1 cellular context compared by ENCODE assay signal in the genomic region with DNA sequence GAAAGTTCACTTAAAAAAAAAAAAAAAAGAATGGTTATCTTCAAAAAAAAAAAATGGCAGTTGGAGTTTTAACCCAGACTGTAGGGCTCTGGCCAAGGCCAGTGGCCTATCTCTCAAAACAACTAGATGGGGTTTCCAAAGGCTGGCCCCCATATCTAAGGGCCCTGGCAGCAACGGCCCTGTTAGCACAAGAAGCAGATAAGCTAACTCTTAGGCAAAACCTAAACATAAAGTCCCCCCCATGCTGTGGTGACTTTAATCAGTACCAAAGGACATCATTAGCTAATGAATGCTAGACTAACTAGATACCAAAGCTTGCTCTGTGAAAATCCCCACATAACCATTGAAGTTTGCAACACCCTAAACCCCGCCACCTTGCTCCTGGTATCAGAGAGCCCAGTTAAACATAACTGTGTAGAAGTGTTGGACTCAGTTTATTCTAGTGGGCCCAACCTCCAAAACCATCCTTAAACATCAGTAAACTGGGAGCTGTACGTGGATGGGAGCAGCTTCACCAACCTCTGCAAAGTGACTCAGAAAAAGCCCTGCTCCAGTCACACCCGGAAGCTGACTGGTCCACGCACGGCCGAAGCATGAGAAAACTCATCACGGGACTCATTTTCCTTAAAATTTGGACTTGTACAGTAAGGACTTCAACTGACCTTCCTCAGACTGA.
TF ChIP-seq lines count a peak whose summit lies in the region.
"Not testable (repeated sequence)": the region's sequence is repeated elsewhere in the genome, so short reads cannot be mapped to it uniquely, and the experiment has no call there.

No MANE protein-coding gene starts in this region.

TF ChIP-seq in K562, 482 proteins besides CTCF, POLR2A, EP300 and RAD21 (continued from another document):
- TF ChIP-seq, protein P1, sequence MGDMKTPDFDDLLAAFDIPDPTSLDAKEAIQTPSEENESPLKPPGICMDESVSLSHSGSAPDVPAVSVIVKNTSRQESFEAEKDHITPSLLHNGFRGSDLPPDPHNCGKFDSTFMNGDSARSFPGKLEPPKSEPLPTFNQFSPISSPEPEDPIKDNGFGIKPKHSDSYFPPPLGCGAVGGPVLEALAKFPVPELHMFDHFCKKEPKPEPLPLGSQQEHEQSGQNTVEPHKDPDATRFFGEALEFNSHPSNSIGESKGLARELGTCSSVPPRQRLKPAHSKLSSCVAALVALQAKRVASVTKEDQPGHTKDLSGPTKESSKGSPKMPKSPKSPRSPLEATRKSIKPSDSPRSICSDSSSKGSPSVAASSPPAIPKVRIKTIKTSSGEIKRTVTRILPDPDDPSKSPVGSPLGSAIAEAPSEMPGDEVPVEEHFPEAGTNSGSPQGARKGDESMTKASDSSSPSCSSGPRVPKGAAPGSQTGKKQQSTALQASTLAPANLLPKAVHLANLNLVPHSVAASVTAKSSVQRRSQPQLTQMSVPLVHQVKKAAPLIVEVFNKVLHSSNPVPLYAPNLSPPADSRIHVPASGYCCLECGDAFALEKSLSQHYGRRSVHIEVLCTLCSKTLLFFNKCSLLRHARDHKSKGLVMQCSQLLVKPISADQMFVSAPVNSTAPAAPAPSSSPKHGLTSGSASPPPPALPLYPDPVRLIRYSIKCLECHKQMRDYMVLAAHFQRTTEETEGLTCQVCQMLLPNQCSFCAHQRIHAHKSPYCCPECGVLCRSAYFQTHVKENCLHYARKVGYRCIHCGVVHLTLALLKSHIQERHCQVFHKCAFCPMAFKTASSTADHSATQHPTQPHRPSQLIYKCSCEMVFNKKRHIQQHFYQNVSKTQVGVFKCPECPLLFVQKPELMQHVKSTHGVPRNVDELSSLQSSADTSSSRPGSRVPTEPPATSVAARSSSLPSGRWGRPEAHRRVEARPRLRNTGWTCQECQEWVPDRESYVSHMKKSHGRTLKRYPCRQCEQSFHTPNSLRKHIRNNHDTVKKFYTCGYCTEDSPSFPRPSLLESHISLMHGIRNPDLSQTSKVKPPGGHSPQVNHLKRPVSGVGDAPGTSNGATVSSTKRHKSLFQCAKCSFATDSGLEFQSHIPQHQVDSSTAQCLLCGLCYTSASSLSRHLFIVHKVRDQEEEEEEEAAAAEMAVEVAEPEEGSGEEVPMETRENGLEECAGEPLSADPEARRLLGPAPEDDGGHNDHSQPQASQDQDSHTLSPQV (IDR thresholded peaks at IDR 0.05): peak; percentile 82
- TF ChIP-seq ZNF584 (CRISPR knock-in tag; IDR thresholded peaks at IDR 0.05; ENCODE audit: low read depth): peak; percentile 34; the same call in 1 of the 2 replicates
- peak; percentile 68 for TF ChIP-seq MTA1 (IDR thresholded peaks at IDR 0.05; ENCODE audit: borderline replicate concordance)
- TF ChIP-seq SMARCA4 (IDR thresholded peaks at IDR 0.05): peak; percentile 77
- TF ChIP-seq GABPA (tag; conservative IDR thresholded peaks at IDR 0.05; ENCODE audit: low read depth): 0 out of 2 replicates have a peak, but pooled peaks have one; percentile 11
- TF ChIP-seq DMBX1 (CRISPR knock-in tag; IDR thresholded peaks at IDR 0.05; ENCODE audit: borderline replicate concordance): peak; percentile 23; the same call in 1 of the 2 replicates
- TF ChIP-seq ZSCAN29 (IDR thresholded peaks at IDR 0.05): peak; percentile 59; the same call in 1 of the 2 replicates
- 0 out of 2 replicates have a peak, but pooled peaks have one; percentile 32 for TF ChIP-seq CREB3 (tag; conservative IDR thresholded peaks at IDR 0.05; ENCODE audit: low read depth)
- TF ChIP-seq NR4A1, NR2C2, ATF1 (CRISPR knock-in tag; IDR thresholded peaks at IDR 0.05): not testable (repeated sequence)
- 0 out of 2 replicates have a peak, but pooled peaks have one; percentile 16 for TF ChIP-seq NR4A1 (tag; IDR thresholded peaks at IDR 0.05)
- 0 out of 4 replicates have a peak, but pooled peaks of 1 of the 2 experiments have one; percentile 9 for TF ChIP-seq ARNT (IDR thresholded peaks at IDR 0.05)
- TF ChIP-seq ZNF395 (CRISPR knock-in tag; IDR thresholded peaks at IDR 0.05): peak; percentile 68; the same call in 1 of the 2 replicates
- peak; percentile 66 for TF ChIP-seq ZFX (CRISPR knock-in tag; IDR thresholded peaks at IDR 0.05)
- 0 out of 2 replicates have a peak, but pooled peaks have one; percentile 9 for TF ChIP-seq ZBTB9 (CRISPR knock-in tag; IDR thresholded peaks at IDR 0.05)
- TF ChIP-seq MAZ (CRISPR knock-in tag; conservative IDR thresholded peaks at IDR 0.05 in 1 of 2, IDR thresholded peaks at IDR 0.05 in 1 of 2): peak in 1 of 2 experiments; percentile 49; a peak in 2 of 4 replicates
- peak; percentile 46; the same call in 1 of the 2 replicates for TF ChIP-seq FOSL1 (tag; conservative IDR thresholded peaks at IDR 0.05)
- TF ChIP-seq, protein P2, sequence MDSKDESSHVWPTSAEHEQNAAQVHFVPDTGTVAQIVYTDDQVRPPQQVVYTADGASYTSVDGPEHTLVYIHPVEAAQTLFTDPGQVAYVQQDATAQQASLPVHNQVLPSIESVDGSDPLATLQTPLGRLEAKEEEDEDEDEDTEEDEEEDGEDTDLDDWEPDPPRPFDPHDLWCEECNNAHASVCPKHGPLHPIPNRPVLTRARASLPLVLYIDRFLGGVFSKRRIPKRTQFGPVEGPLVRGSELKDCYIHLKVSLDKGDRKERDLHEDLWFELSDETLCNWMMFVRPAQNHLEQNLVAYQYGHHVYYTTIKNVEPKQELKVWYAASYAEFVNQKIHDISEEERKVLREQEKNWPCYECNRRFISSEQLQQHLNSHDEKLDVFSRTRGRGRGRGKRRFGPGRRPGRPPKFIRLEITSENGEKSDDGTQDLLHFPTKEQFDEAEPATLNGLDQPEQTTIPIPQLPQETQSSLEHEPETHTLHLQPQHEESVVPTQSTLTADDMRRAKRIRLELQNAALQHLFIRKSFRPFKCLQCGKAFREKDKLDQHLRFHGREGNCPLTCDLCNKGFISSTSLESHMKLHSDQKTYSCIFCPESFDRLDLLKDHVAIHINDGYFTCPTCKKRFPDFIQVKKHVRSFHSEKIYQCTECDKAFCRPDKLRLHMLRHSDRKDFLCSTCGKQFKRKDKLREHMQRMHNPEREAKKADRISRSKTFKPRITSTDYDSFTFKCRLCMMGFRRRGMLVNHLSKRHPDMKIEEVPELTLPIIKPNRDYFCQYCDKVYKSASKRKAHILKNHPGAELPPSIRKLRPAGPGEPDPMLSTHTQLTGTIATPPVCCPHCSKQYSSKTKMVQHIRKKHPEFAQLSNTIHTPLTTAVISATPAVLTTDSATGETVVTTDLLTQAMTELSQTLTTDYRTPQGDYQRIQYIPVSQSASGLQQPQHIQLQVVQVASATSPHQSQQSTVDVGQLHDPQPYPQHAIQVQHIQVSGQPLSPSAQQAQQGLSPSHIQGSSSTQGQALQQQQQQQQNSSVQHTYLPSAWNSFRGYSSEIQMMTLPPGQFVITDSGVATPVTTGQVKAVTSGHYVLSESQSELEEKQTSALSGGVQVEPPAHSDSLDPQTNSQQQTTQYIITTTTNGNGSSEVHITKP (IDR thresholded peaks at IDR 0.05; ENCODE audit: partially characterized antibody): peak; percentile 17
- TF ChIP-seq TAL1 (IDR thresholded peaks at IDR 0.05): peak; percentile 70; the same call in 1 of the 2 replicates
- TF ChIP-seq, protein P3, sequence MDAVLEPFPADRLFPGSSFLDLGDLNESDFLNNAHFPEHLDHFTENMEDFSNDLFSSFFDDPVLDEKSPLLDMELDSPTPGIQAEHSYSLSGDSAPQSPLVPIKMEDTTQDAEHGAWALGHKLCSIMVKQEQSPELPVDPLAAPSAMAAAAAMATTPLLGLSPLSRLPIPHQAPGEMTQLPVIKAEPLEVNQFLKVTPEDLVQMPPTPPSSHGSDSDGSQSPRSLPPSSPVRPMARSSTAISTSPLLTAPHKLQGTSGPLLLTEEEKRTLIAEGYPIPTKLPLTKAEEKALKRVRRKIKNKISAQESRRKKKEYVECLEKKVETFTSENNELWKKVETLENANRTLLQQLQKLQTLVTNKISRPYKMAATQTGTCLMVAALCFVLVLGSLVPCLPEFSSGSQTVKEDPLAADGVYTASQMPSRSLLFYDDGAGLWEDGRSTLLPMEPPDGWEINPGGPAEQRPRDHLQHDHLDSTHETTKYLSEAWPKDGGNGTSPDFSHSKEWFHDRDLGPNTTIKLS (IDR thresholded peaks at IDR 0.05; ENCODE audit: borderline replicate concordance, low read depth): peak; percentile 16; the same call in 1 of the 2 replicates
- TF ChIP-seq CC2D1A (IDR thresholded peaks at IDR 0.05): peak; percentile 32; the same call in 1 of the 2 replicates
- peak; percentile 67 for TF ChIP-seq CXXC5 (CRISPR knock-in tag; IDR thresholded peaks at IDR 0.05)
- 0 out of 2 replicates have a peak, but pooled peaks have one; percentile 27 for TF ChIP-seq MTA3 (IDR thresholded peaks at IDR 0.05; ENCODE audit: borderline replicate concordance)
- 0 out of 2 replicates have a peak, but pooled peaks have one; percentile 15 for TF ChIP-seq ATF7 (IDR thresholded peaks at IDR 0.05)
- TF ChIP-seq POLR2AphosphoS5 (IDR thresholded peaks at IDR 0.05; ENCODE audit: control insufficient read depth, insufficient read depth, low read depth, low read length): peak; percentile 55; the same call in 1 of the 2 replicates
- TF ChIP-seq ASH1L (IDR thresholded peaks at IDR 0.05; ENCODE audit: borderline replicate concordance, low read depth, partially characterized antibody): peak; percentile 30
- peak; percentile 55 for TF ChIP-seq NFRKB (IDR thresholded peaks at IDR 0.05; ENCODE audit: low read depth)
- TF ChIP-seq HDAC1 (IDR thresholded peaks at IDR 0.05): peak in 1 of 2 experiments; percentile 56; a peak in 1 of 4 replicates
- TF ChIP-seq NR2C2 (tag; IDR thresholded peaks at IDR 0.05): peak; percentile 9
- 0 out of 2 replicates have a peak, but pooled peaks have one; percentile 15 for TF ChIP-seq ZBTB34 (CRISPR knock-in tag; IDR thresholded peaks at IDR 0.05)
- TF ChIP-seq NCOR1 (IDR thresholded peaks at IDR 0.05): peak; percentile 87
- TF ChIP-seq, protein P4, sequence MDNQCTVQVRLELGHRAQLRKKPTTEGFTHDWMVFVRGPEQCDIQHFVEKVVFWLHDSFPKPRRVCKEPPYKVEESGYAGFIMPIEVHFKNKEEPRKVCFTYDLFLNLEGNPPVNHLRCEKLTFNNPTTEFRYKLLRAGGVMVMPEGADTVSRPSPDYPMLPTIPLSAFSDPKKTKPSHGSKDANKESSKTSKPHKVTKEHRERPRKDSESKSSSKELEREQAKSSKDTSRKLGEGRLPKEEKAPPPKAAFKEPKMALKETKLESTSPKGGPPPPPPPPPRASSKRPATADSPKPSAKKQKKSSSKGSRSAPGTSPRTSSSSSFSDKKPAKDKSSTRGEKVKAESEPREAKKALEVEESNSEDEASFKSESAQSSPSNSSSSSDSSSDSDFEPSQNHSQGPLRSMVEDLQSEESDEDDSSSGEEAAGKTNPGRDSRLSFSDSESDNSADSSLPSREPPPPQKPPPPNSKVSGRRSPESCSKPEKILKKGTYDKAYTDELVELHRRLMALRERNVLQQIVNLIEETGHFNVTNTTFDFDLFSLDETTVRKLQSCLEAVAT (IDR thresholded peaks at IDR 0.05): peak; percentile 36 to 46
- peak; percentile 16 for TF ChIP-seq KDM5B (IDR thresholded peaks at IDR 0.05; ENCODE audit: insufficient replicate concordance, low read depth, low read length)
- TF ChIP-seq POLR2B (IDR thresholded peaks at IDR 0.05; ENCODE audit: low read depth, partially characterized antibody): peak; percentile 37
- peak; percentile 98 for TF ChIP-seq HMBOX1 (IDR thresholded peaks at IDR 0.05)
- TF ChIP-seq ARID1B (IDR thresholded peaks at IDR 0.05): peak; percentile 86
- TF ChIP-seq LEF1 (IDR thresholded peaks at IDR 0.05): peak; percentile 38; the same call in 1 of the 2 replicates
- peak; percentile 79 for TF ChIP-seq TCF3 (CRISPR knock-in tag; IDR thresholded peaks at IDR 0.05)
- TF ChIP-seq ATF1 (tag; IDR thresholded peaks at IDR 0.05): peak; percentile 50
- TF ChIP-seq EHMT2 (IDR thresholded peaks at IDR 0.05): 0 out of 2 replicates have a peak, but pooled peaks have one; percentile 44
- TF ChIP-seq KLF16 (IDR thresholded peaks at IDR 0.05): peak; percentile 51; the same call in 1 of the 2 replicates
